In genomic region chr9:18673179-18673578, GRCh38 we compare ENCODE assay signal across 18 cellular contexts.
DNase-seq lines count a peak whose midpoint lies in the region; ATAC-seq, FAIRE-seq and TF ChIP-seq lines count a peak whose summit lies in the region.
"Had no signal": no experiment of that assay in that cellular context is flagged by ENCODE, and none has a peak within 500 bp of the region (broad histone marks: within the 10 kb centered on the region; RNA-seq: fewer than 3 reads in every experiment).

No MANE protein-coding gene starts in this region.

- no peaks in the 10 kb centered on the region for H3K27me3 Mint-ChIP-seq in stimulated activated memory B cell treated with anti-CD40 and anti-IgM and Interleukin-4, amounts not matched to agents 10 μg/mL and 1 μg/mL and 100 μg/mL, for 72 hours

- no peaks in the 10 kb centered on the region for H3K9me3 Mint-ChIP-seq in stimulated activated memory B cell treated with anti-CD40 and anti-IgM and Interleukin-4, amounts not matched to agents 10 μg/mL and 1 μg/mL and 100 μg/mL, for 72 hours

- H3K27ac ChIP-seq in epithelial cell of prostate (no peak overlapping the region), substantia nigra (ENCODE audit: low read depth, low read length, poor library complexity, severe bottlenecking) (no peak overlapping the region)
- H3K27ac ChIP-seq: 22Rv1; BLaER1 treated with 17β-estradiol and CSF1 and Interleukin-3, amounts not matched to agents 10 nM and 100 nM had no signal

- DNase-seq in NCI-H2196 (lab: John Stamatoyannopoulos, UW; ENCODE audit: unreplicated experiment): peak; percentile 10
- no peak for DNase-seq in NCI-H2196 treated with DMSO at 0.1 percent for 48 hours (lab: John Stamatoyannopoulos, UW; ENCODE audit: unreplicated experiment)
- DNase-seq in RPMI8226: peak; percentile 9
- DNase-seq in epithelial cell of prostate (ENCODE audit: low read depth, low spot score): peak; percentile 5
- DNase-seq in HEK293T (ENCODE audit: extremely low spot score): no peak
- DNase-seq in GM12892 (ENCODE audit: insufficient read length): no peak
- DNase-seq in substantia nigra (lab: John Stamatoyannopoulos, UW): no peak
- DNase-seq: DMS 273 treated with DMSO at 0.1 percent for 48 hours, EL, MV-4-11, NCI-H1436, NCI-H2081 treated with DMSO at 0.1 percent for 48 hours, NCI-H345, NCI-H526 treated with DMSO at 0.1 percent for 48 hours, T-cell had no signal

- POLR2A ChIA-PET in HEK293T (lab: Yijun Ruan, JAX): no interaction called here

- CTCF ChIA-PET in HEK293T (lab: Yijun Ruan, JAX): interaction anchor here (0.6 kb wide), 1 partner anchor 33 kb away, joined by 5 read pairs; no protein-coding TSS in a partner anchor

- H3K27ac Mint-ChIP-seq in stimulated activated memory B cell treated with anti-CD40 and anti-IgM and Interleukin-4, amounts not matched to agents 10 μg/mL and 1 μg/mL and 100 μg/mL, for 72 hours: no peak overlapping the region
- H3K27ac Mint-ChIP-seq: T-cell had no signal

- peak; percentile 25 for ATAC-seq in stimulated activated memory B cell treated with anti-CD40 and anti-IgM and Interleukin-4, amounts not matched to agents 10 μg/mL and 1 μg/mL and 100 μg/mL, for 72 hours
- ATAC-seq: T-cell had no signal

- H3K4me3 Mint-ChIP-seq in stimulated activated memory B cell treated with anti-CD40 and anti-IgM and Interleukin-4, amounts not matched to agents 10 μg/mL and 1 μg/mL and 100 μg/mL, for 72 hours: no peak overlapping the region
- H3K4me3 Mint-ChIP-seq: T-cell had no signal

- H3K4me1 Mint-ChIP-seq in stimulated activated memory B cell treated with anti-CD40 and anti-IgM and Interleukin-4, amounts not matched to agents 10 μg/mL and 1 μg/mL and 100 μg/mL, for 72 hours: no peaks in the 10 kb centered on the region
- H3K4me1 Mint-ChIP-seq: T-cell had no signal

- TF ChIP-seq POLR2A in GM12892 (IDR thresholded peaks at IDR 0.05; ENCODE audit: low read depth, low read length): no peak

- no peak for FAIRE-seq in GM12892 (lab: Jason Lieb, UNC)

- H3K36me3 Mint-ChIP-seq in stimulated activated memory B cell treated with anti-CD40 and anti-IgM and Interleukin-4, amounts not matched to agents 10 μg/mL and 1 μg/mL and 100 μg/mL, for 72 hours: no peaks in the 10 kb centered on the region
- H3K36me3 Mint-ChIP-seq: T-cell had no signal

TF ChIP-seq in HEK293T, 16 proteins besides CTCF, POLR2A, EP300 and RAD21:
- TF ChIP-seq FOXM1 (IDR thresholded peaks at IDR 0.05; ENCODE audit: borderline replicate concordance): no peak
- no peak for TF ChIP-seq FOXA1 (IDR thresholded peaks at IDR 0.05)
- TF ChIP-seq L3MBTL2 (conservative IDR thresholded peaks at IDR 0.05): no peak
- no peak for TF ChIP-seq SP1 (IDR thresholded peaks at IDR 0.05)
- TF ChIP-seq ELF4 (IDR thresholded peaks at IDR 0.05): no peak
- TF ChIP-seq PKNOX1 (IDR thresholded peaks at IDR 0.05): no peak
- TF ChIP-seq SUZ12 (IDR thresholded peaks at IDR 0.05): no peak
- no peak for TF ChIP-seq TARDBP (IDR thresholded peaks at IDR 0.05)
- TF ChIP-seq BHLHE40 (IDR thresholded peaks at IDR 0.05; ENCODE audit: borderline replicate concordance): no peak
- no peak for TF ChIP-seq CTBP1 (IDR thresholded peaks at IDR 0.05; ENCODE audit: borderline replicate concordance)

Comparison
In these comparisons a context has a peak if more than half of its experiments do, and no peak if none do; other contexts are left out.
1. DNase-seq: peak in NCI-H2196 (single experiment), RPMI8226 (single experiment) and epithelial cell of prostate (single experiment); none in NCI-H2196 treated with DMSO at 0.1 percent for 48 hours (single experiment), HEK293T (single experiment), GM12892 (single experiment) and substantia nigra (0 of 49).